ENCODE assay signal across 8 cellular contexts in the genomic region with DNA sequence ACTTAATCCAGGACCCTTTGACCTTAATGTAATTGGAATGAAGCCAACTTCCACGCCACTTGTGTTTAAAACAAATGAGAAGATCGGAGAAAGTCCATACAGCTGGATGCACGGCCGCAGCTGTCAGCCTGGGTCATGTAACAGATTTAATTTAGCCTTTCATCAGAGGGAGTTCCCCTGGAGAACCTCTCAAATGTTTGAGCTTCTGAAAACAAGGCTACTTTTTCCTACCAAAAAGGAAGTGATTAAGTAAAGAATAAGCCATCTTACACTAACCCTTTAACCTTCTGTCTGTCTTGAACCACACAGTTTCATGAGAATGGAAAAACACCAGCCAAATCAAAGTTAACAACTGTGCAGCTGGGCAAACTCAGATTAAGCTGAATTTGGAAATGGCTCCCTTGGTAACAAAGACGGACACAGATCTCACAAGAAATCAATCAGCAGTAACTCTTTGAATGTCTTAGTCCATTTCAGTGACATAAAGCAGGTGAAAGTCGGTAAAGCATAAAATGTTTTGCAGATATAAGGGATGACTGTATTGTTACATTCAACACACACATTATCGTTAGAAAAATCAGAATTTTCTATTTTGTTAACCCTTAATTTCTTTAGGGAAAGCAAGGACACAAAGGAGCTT.
DNase-seq lines count a peak whose midpoint lies in the region; ATAC-seq, FAIRE-seq and TF ChIP-seq lines count a peak whose summit lies in the region.

No MANE protein-coding gene starts in this region.

- H3K9me3 ChIP-seq in endothelial cell of umbilical vein (replicated peaks; ENCODE audit: control insufficient read depth, insufficient read depth, low read length) (no peaks in the 10 kb centered on the region), esophagus squamous epithelium (no peaks in the 10 kb centered on the region)

- H3K4me1 ChIP-seq in endothelial cell of umbilical vein (ENCODE audit: control insufficient read depth, extremely low read depth, insufficient read depth, low read length) (peaks cover 44% of the 10 kb centered on the region), esophagus squamous epithelium (peaks cover 8 to 29% (median 9%) of the 10 kb centered on the region in 3 donors)

- peaks cover 82% of the 10 kb centered on the region for H3K79me2 ChIP-seq in endothelial cell of umbilical vein (ENCODE audit: control insufficient read depth, insufficient read depth, low read length)

- POLR2A ChIA-PET in endothelial cell of umbilical vein (lab: Charles Lee): interaction anchor here (1.2 kb wide), 1 partner anchor 8 kb away, joined by 3 read pairs; no protein-coding TSS in a partner anchor

- H3K27ac ChIP-seq in endothelial cell of umbilical vein (ENCODE audit: insufficient read depth, low read depth, low read length) (peak overlapping the region; percentile 47), esophagus squamous epithelium (peak overlapping the region in 1 of 4 donors; percentile 29)

- BruUV-seq in endothelial cell of umbilical vein (replicated peaks; lab: Mats Ljungman, UMichigan): no TSS peak

- peak; percentile 31 for ATAC-seq in GM21825 (IDR thresholded peaks at IDR 0.05; ENCODE audit: unreplicated experiment)

- no peaks in the 10 kb centered on the region for H3K9me1 ChIP-seq in endothelial cell of umbilical vein (replicated peaks; ENCODE audit: control insufficient read depth, extremely low read depth, insufficient read depth, low read length)

- dilution Hi-C loops in endothelial cell of umbilical vein (cut with MboI; ENCODE audit: extremely low pct_ligation_motif_present, low sequenced_read_pairs): no loop called here

- H3K36me3 ChIP-seq in endothelial cell of umbilical vein (ENCODE audit: control insufficient read depth in 2 of 2, extremely low read depth in 1 of 2, insufficient read depth in 2 of 2, low read length in 2 of 2) (no peaks in the 10 kb centered on the region), esophagus squamous epithelium (no peaks in the 10 kb centered on the region)

- CTCF ChIA-PET in endothelial cell of umbilical vein (lab: Charles Lee): interaction anchor here (1.0 to 2.2 kb wide), 7 partner anchors 9 to 122 kb away, joined by 3 to 13 read pairs (median 6); no protein-coding TSS in a partner anchor

- 36 to 65% methylated on average over 7 of the region's 7 CpGs for WGBS in esophagus squamous epithelium, 2 donors

- no peaks in the 10 kb centered on the region for H3K9me3 Mint-ChIP-seq in type B pancreatic cell

- peak overlapping the region; percentile 46 for H3K4me3 Mint-ChIP-seq in type B pancreatic cell

- peaks cover 17% of the 10 kb centered on the region for H3K27me3 Mint-ChIP-seq in type B pancreatic cell

- H3K4me2 ChIP-seq in endothelial cell of umbilical vein (ENCODE audit: insufficient read depth, low read length): peak overlapping the region; percentile 93

- peak overlapping the region; percentile 51 for H3K9ac ChIP-seq in endothelial cell of umbilical vein (replicated peaks; ENCODE audit: extremely low read depth, insufficient read depth, low read length)

- FAIRE-seq in GM12891 (lab: Jason Lieb, UNC) (peak; percentile 82), endothelial cell of umbilical vein (lab: Jason Lieb, UNC) (peak; percentile 95)

- no peaks in the 10 kb centered on the region for H4K20me1 ChIP-seq in endothelial cell of umbilical vein (replicated peaks; ENCODE audit: control insufficient read depth, extremely low read depth, insufficient read depth, low read length)

- H2AFZ ChIP-seq in endothelial cell of umbilical vein (ENCODE audit: low read depth, low read length): no peak overlapping the region

- H3K4me3 ChIP-seq in endothelial cell of umbilical vein (replicated peaks in 1 of 3; ENCODE audit: insufficient read depth in 1 of 3, low read depth in 1 of 3, low read length in 3 of 3) (peak overlapping the region in 1 of 3 experiments; percentile 4), esophagus squamous epithelium (peak overlapping the region in 1 of 4 donors; percentile 9)

- intact Hi-C loops in endothelial cell of umbilical vein (cut with micrococcal nuclease): loop anchor here (1.0 to 2.0 kb wide), 5 partner anchors 9 to 531 kb away; no protein-coding TSS in a partner anchor
- intact Hi-C loops in esophagus squamous epithelium (cut with DNase I): no loop called here

- no peaks in the 10 kb centered on the region for H3K36me3 Mint-ChIP-seq in type B pancreatic cell

- no peak for TF ChIP-seq POLR2A in GM12891 (IDR thresholded peaks at IDR 0.05; ENCODE audit: low read depth, low read length)
- TF ChIP-seq POLR2A in endothelial cell of umbilical vein (IDR thresholded peaks at IDR 0.05; ENCODE audit: low read depth, low read length): no peak
- TF ChIP-seq POLR2A in esophagus squamous epithelium (IDR thresholded peaks at IDR 0.05): no peak

- TF ChIP-seq CTCF in endothelial cell of umbilical vein (IDR thresholded peaks at IDR 0.05; ENCODE audit: extremely low read depth in 1 of 2, insufficient read depth in 1 of 2, low read depth in 1 of 2, low read length in 2 of 2) (no peak), type B pancreatic cell (conservative IDR thresholded peaks at IDR 0.05) (no peak), esophagus squamous epithelium (IDR thresholded peaks at IDR 0.05) (no peak)

- H3K27ac Mint-ChIP-seq in type B pancreatic cell: no peak overlapping the region

- peaks cover 14% of the 10 kb centered on the region for H3K4me1 Mint-ChIP-seq in type B pancreatic cell (ENCODE audit: unreplicated experiment)

- no peaks in the 10 kb centered on the region for H3K27me3 ChIP-seq in endothelial cell of umbilical vein (ENCODE audit: control insufficient read depth in 2 of 2, insufficient read depth in 2 of 2, low read length in 2 of 2)
- no peaks in the 10 kb centered on the region for H3K27me3 ChIP-seq in esophagus squamous epithelium

- DNase-seq in GM12891 (ENCODE audit: insufficient read length, low spot score): no peak
- DNase-seq in NCI-H524 treated with DMSO at 0.1 percent for 48 hours (lab: John Stamatoyannopoulos, UW): peak; percentile 7
- DNase-seq in endothelial cell of umbilical vein (ENCODE audit: low read depth, low spot score): peak; percentile 94
- no peak for DNase-seq in type B pancreatic cell (ENCODE audit: extremely low spot score, unreplicated experiment)
- DNase-seq in esophagus squamous epithelium (lab: John Stamatoyannopoulos, UW): no peak
- DNase-seq in GF-D8 (lab: John Stamatoyannopoulos, UW): no peak
- DNase-seq in effector CD8-positive, alpha-beta T cell (lab: John Stamatoyannopoulos, UW): no peak

TF ChIP-seq in GM12891, 5 proteins besides CTCF, POLR2A, EP300 and RAD21:
- no peak for TF ChIP-seq PAX5 (IDR thresholded peaks at IDR 0.05; ENCODE audit: insufficient read depth, low read length, severe bottlenecking)
- TF ChIP-seq SPI1 (IDR thresholded peaks at IDR 0.05; ENCODE audit: low read depth, low read length): peak; percentile 42
TF ChIP-seq in GM12891: peak in this region for 1.

TF ChIP-seq in endothelial cell of umbilical vein, 7 proteins besides CTCF, POLR2A, EP300 and RAD21:
- TF ChIP-seq EZH2 (IDR thresholded peaks at IDR 0.05; ENCODE audit: borderline replicate concordance, low read depth, low read length, severe bottlenecking): no peak
- TF ChIP-seq, protein P1, sequence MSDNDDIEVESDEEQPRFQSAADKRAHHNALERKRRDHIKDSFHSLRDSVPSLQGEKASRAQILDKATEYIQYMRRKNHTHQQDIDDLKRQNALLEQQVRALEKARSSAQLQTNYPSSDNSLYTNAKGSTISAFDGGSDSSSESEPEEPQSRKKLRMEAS (IDR thresholded peaks at IDR 0.05; ENCODE audit: insufficient read depth, insufficient read length): no peak
- TF ChIP-seq FOS (IDR thresholded peaks at IDR 0.05; ENCODE audit: borderline replicate concordance, insufficient read depth, low read length): peak; percentile 64
- TF ChIP-seq MYC (IDR thresholded peaks at IDR 0.05; ENCODE audit: low read depth, low read length): no peak
- peak; percentile 51 for TF ChIP-seq JUN (IDR thresholded peaks at IDR 0.05; ENCODE audit: borderline replicate concordance, insufficient read depth, insufficient read length, low read depth)
- peak; percentile 40 for TF ChIP-seq GATA2 (IDR thresholded peaks at IDR 0.05; ENCODE audit: insufficient read depth, insufficient read length, low read depth, low read length)
- TF ChIP-seq POLR2AphosphoS5 (IDR thresholded peaks at IDR 0.05; ENCODE audit: insufficient read depth, low read depth, low read length): peak; percentile 46
TF ChIP-seq in endothelial cell of umbilical vein: peak in this region for 4.

Comparison
In these comparisons a context has a peak if more than half of its experiments do, and no peak if none do; other contexts are left out.
1. DNase-seq: peak in NCI-H524 treated with DMSO at 0.1 percent for 48 hours (single experiment) and endothelial cell of umbilical vein (single experiment); none in GM12891 (single experiment), type B pancreatic cell (single experiment), esophagus squamous epithelium (single experiment), GF-D8 (single experiment) and effector CD8-positive, alpha-beta T cell (single experiment).